ENCODE assay signal across 9 cellular contexts in the genomic region with DNA sequence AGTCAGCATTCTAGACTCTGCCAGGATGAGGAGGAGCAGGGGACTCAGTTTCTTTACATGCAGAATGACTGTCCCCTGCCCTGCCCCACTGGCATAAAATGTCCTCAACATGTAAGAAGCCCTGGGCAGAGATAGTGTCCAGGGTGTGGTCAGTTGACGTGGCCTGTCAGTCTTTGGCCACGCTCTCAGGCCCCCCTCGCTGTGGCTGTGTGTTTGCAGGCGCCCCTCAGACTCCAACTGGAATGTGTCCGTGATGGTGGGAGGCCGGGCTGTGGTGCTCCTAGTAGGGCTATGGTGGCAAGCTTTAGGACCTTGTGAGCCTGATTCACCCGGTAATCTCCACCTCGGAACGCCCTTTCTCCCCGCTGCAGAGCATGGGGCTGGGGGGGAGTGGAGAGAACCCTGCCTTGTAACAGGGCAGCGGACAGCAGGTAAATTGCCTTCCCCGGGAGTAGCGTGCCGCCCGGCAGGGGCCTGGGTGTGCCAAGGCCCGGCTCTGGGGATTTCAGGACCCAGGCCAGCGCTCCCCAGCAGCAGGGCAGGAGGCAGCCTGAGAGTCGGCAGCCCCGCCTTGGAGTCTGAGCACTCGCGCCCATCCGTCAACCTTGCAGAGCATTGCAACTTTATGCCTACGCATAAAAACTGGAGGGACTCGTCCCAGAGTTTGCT.
DNase-seq lines count a peak whose midpoint lies in the region; ATAC-seq, FAIRE-seq and TF ChIP-seq lines count a peak whose summit lies in the region.
"Had no signal": no experiment of that assay in that cellular context is flagged by ENCODE, and none has a peak within 500 bp of the region (broad histone marks: within the 10 kb centered on the region; RNA-seq: fewer than 3 reads in every experiment).

No MANE protein-coding gene starts in this region.

- H3K9me3 ChIP-seq in right atrium auricular region, result no peaks in the 10 kb centered on the region
- no peaks in the 10 kb centered on the region for H3K9me3 ChIP-seq in iPS-20b (ENCODE audit: insufficient read depth, low read depth, low read length)

- CTCF ChIA-PET in activated CD8-positive, alpha-beta T cell treated with anti-CD3 and anti-CD28 coated beads for 36 hours (lab: Charles Lee), result no interaction called here

- POLR2A ChIA-PET in activated CD8-positive, alpha-beta T cell treated with anti-CD3 and anti-CD28 coated beads for 36 hours (lab: Charles Lee), result no interaction called here

- no peaks in the 10 kb centered on the region for H3K27me3 ChIP-seq in right atrium auricular region
- H3K27me3 ChIP-seq in iPS-20b (ENCODE audit: insufficient read depth, low read length), result peaks cover 33% of the 10 kb centered on the region

- H3K27ac ChIP-seq in right atrium auricular region, result no peak overlapping the region
- H3K27ac ChIP-seq in iPS-20b (ENCODE audit: low read length), result no peak overlapping the region

- no peak overlapping the region for H3K4me3 ChIP-seq in right atrium auricular region
- H3K4me3 ChIP-seq in iPS-20b (ENCODE audit: low read length), result peak overlapping the region; percentile 61; the same call in 1 of the 2 replicates

- no peak overlapping the region for H3K9ac ChIP-seq in iPS-20b (ENCODE audit: low read depth, low read length)

- H3K9me3 Mint-ChIP-seq in activated CD8-positive, alpha-beta T cell treated with anti-CD3 and anti-CD28 coated beads for 36 hours, result no peaks in the 10 kb centered on the region

- H3K36me3 ChIP-seq in right atrium auricular region (no peaks in the 10 kb centered on the region), iPS-20b (ENCODE audit: insufficient read depth, low read depth, low read length) (no peaks in the 10 kb centered on the region)

- intact Hi-C loops in Right ventricle myocardium superior (cut with DNase I), result no loop called here
- intact Hi-C loops in activated CD8-positive, alpha-beta T cell treated with anti-CD3 and anti-CD28 coated beads for 36 hours (cut with micrococcal nuclease), result no loop called here

- H3K27me3 Mint-ChIP-seq in activated CD8-positive, alpha-beta T cell treated with anti-CD3 and anti-CD28 coated beads for 36 hours, result peaks cover 16% of the 10 kb centered on the region

- ATAC-seq in Right ventricle myocardium superior (ENCODE audit: poor library complexity), result peak; percentile 69
- no peak for ATAC-seq in activated CD8-positive, alpha-beta T cell treated with anti-CD3 and anti-CD28 coated beads for 36 hours
- no peak for ATAC-seq in GM18868 (IDR thresholded peaks at IDR 0.05; ENCODE audit: unreplicated experiment)
- no peak for ATAC-seq in HG02973 (IDR thresholded peaks at IDR 0.05; ENCODE audit: unreplicated experiment)

- no peaks in the 10 kb centered on the region for H3K4me1 Mint-ChIP-seq in activated CD8-positive, alpha-beta T cell treated with anti-CD3 and anti-CD28 coated beads for 36 hours (ENCODE audit: low read depth)

- H3K4me3 Mint-ChIP-seq in activated CD8-positive, alpha-beta T cell treated with anti-CD3 and anti-CD28 coated beads for 36 hours, result no peak overlapping the region

- TF ChIP-seq CTCF in right atrium auricular region (IDR thresholded peaks at IDR 0.05), result no peak
- TF ChIP-seq CTCF in activated CD8-positive, alpha-beta T cell treated with anti-CD3 and anti-CD28 coated beads for 36 hours (IDR thresholded peaks at IDR 0.05), result no peak

- FAIRE-seq in urothelium cell line (lab: Jason Lieb, UNC), result no peak
- FAIRE-seq: TTC549 had no signal

- H3K36me3 Mint-ChIP-seq in activated CD8-positive, alpha-beta T cell treated with anti-CD3 and anti-CD28 coated beads for 36 hours (ENCODE audit: low read depth), result no peaks in the 10 kb centered on the region

- no peak for DNase-seq in Right ventricle myocardium superior
- no peak for DNase-seq in right atrium auricular region (ENCODE audit: low spot score)
- DNase-seq in activated CD8-positive, alpha-beta T cell treated with anti-CD3 and anti-CD28 coated beads for 36 hours, result peak; percentile 16
- DNase-seq in urothelium cell line (ENCODE audit: low spot score), result peak; percentile 88
- DNase-seq in globus pallidus (ENCODE audit: low spot score), result no peak

- H3K4me1 ChIP-seq in right atrium auricular region, result no peaks in the 10 kb centered on the region
- H3K4me1 ChIP-seq in iPS-20b (ENCODE audit: insufficient read depth, low read length), result no peaks in the 10 kb centered on the region

- no peak overlapping the region for H3K27ac Mint-ChIP-seq in activated CD8-positive, alpha-beta T cell treated with anti-CD3 and anti-CD28 coated beads for 36 hours

Comparison
In these comparisons a context has a peak if more than half of its experiments do, and no peak if none do; other contexts are left out.
1. DNase-seq: peak in activated CD8-positive, alpha-beta T cell treated with anti-CD3 and anti-CD28 coated beads for 36 hours (single experiment) and urothelium cell line (single experiment); none in Right ventricle myocardium superior (single experiment), right atrium auricular region (single experiment) and globus pallidus (single experiment).